ENCODE assay signal across 20 cellular contexts in genomic region chr14:56334458-56334857, GRCh38.
A peak's percentile ranks its signal among the peaks of the same experiment; 100 is the strongest.
DNase-seq lines count a peak whose midpoint lies in the region; ATAC-seq, FAIRE-seq and TF ChIP-seq lines count a peak whose summit lies in the region.
"Had no signal": no experiment of that assay in that cellular context is flagged by ENCODE, and none has a peak within 500 bp of the region (broad histone marks: within the 10 kb centered on the region; RNA-seq: fewer than 3 reads in every experiment).

No MANE protein-coding gene starts in this region.

- H4K20me1 ChIP-seq in mammary epithelial cell (ENCODE audit: insufficient read depth, low read length) = no peaks in the 10 kb centered on the region
- H4K20me1 ChIP-seq in K562 (replicated peaks; ENCODE audit: control insufficient read depth, insufficient read depth, low read length) = no peaks in the 10 kb centered on the region

- FAIRE-seq in K562 (lab: Jason Lieb, UNC) (no peak), GM12892 (lab: Jason Lieb, UNC) (no peak)
- FAIRE-seq: frontal cortex had no signal

- H3K9me3 ChIP-seq in mammary epithelial cell (replicated peaks; ENCODE audit: insufficient read depth, low read length) (no peaks in the 10 kb centered on the region), K562 (replicated peaks; ENCODE audit: control insufficient read depth, insufficient read depth, low read depth, low read length) (no peaks in the 10 kb centered on the region), transverse colon (no peaks in the 10 kb centered on the region), left lung (no peaks in the 10 kb centered on the region)

- TF ChIP-seq CTCF in MCF 10A (IDR thresholded peaks at IDR 0.05; ENCODE audit: unreplicated experiment) = no peak
- no peak for TF ChIP-seq CTCF in mammary epithelial cell (conservative IDR thresholded peaks at IDR 0.05 in 1 of 2, IDR thresholded peaks at IDR 0.05 in 1 of 2; ENCODE audit: extremely low read depth in 1 of 2, insufficient read depth in 1 of 2, low read depth in 1 of 2, low read length in 2 of 2)
- TF ChIP-seq CTCF in K562 (IDR thresholded peaks at IDR 0.05 in 2 of 3, conservative IDR thresholded peaks at IDR 0.05 in 1 of 3; ENCODE audit: insufficient read depth in 2 of 3, low read depth in 1 of 3, low read length in 3 of 3) = no peak
- peak; percentile 9 for TF ChIP-seq CTCF in fibroblast of the aortic adventitia (IDR thresholded peaks at IDR 0.05; ENCODE audit: insufficient read depth, low read length)
- TF ChIP-seq CTCF in transverse colon (IDR thresholded peaks at IDR 0.05) = no peak
- no peak for TF ChIP-seq CTCF in left lung (IDR thresholded peaks at IDR 0.05)

- H2AFZ ChIP-seq in mammary epithelial cell (ENCODE audit: low read depth, low read length) (no peak overlapping the region), K562 (ENCODE audit: low read depth, low read length) (0 out of 2 replicates have a peak overlapping the region, but pooled peaks have one; percentile 9)

- CTCF ChIA-PET in MCF 10A (lab: Yijun Ruan, JAX) (no interaction called here), mammary epithelial cell (lab: Charles Lee; ENCODE audit: low non-redundant PET) (no interaction called here), K562 (lab: Yijun Ruan, JAX; ENCODE audit: low intra/inter-chr PET ratio) (no interaction called here)

- H3K79me2 ChIP-seq in mammary epithelial cell (ENCODE audit: insufficient read depth, low read length) (no peaks in the 10 kb centered on the region), K562 (ENCODE audit: control insufficient read depth, insufficient read depth, low read length) (no peaks in the 10 kb centered on the region)

- no peaks in the 10 kb centered on the region for H3K36me3 ChIP-seq in mammary epithelial cell (ENCODE audit: insufficient read depth, low read length)
- no peaks in the 10 kb centered on the region for H3K36me3 ChIP-seq in K562 (ENCODE audit: control insufficient read depth, insufficient read depth, low read length)
- no peaks in the 10 kb centered on the region for H3K36me3 ChIP-seq in transverse colon
- H3K36me3 ChIP-seq in left lung = no peaks in the 10 kb centered on the region

- no peaks in the 10 kb centered on the region for H3K27me3 Mint-ChIP-seq in MCF 10A (ENCODE audit: insufficient read depth, unreplicated experiment)

- intact Hi-C loops in MCF 10A (cut with micrococcal nuclease) = no loop called here
- intact Hi-C loops in mammary epithelial cell (cut with micrococcal nuclease) = no loop called here
- intact Hi-C loops in K562 (cut with micrococcal nuclease) = loop anchor here (10.0 kb wide), 1 partner anchor 120 kb away; no protein-coding TSS in a partner anchor
- intact Hi-C loops in transverse colon (cut with DNase I; ENCODE audit: low total_unique reads) = no loop called here
- intact Hi-C loops in left lung (cut with DNase I) = no loop called here

- H3K9me1 ChIP-seq in K562 (ENCODE audit: control insufficient read depth, insufficient read depth, low read length) = no peaks in the 10 kb centered on the region

- no peak overlapping the region for H3K4me3 Mint-ChIP-seq in MCF 10A (ENCODE audit: unreplicated experiment)
- H3K4me3 Mint-ChIP-seq: endodermal cell; mesothelial cell of epicardium; natural killer cell treated with Interleukin-12 subunit alpha and Interleukin-12 subunit beta and Interleukin-15 and Interleukin-18, amount 100 ng/mL, for 72 hours had no signal

- TF ChIP-seq POLR2A in K562 (conservative IDR thresholded peaks at IDR 0.05) (no peak), transverse colon (IDR thresholded peaks at IDR 0.05) (no peak), GM12892 (IDR thresholded peaks at IDR 0.05; ENCODE audit: low read depth, low read length) (no peak)

- no peak for TF ChIP-seq RAD21 in K562 (CRISPR knock-in tag; conservative IDR thresholded peaks at IDR 0.05 in 1 of 2, IDR thresholded peaks at IDR 0.05 in 1 of 2)

- H3K27ac ChIP-seq in mammary epithelial cell (ENCODE audit: insufficient read depth, low read depth, low read length) (no peak overlapping the region), K562 (ENCODE audit: extremely low read depth, low read depth, low read length) (no peak overlapping the region), transverse colon (peak overlapping the region in 3 of 4 donors; percentile 14 to 52 (median 39)), left lung (peak overlapping the region in 1 of 2 donors; percentile 64)
- H3K27ac ChIP-seq: VCaP had no signal

- H3K4me2 ChIP-seq in mammary epithelial cell (ENCODE audit: insufficient read depth, low read depth, low read length) (no peak overlapping the region), K562 (ENCODE audit: insufficient read depth, low read length) (no peak overlapping the region)

- H3K9me3 Mint-ChIP-seq in MCF 10A (ENCODE audit: unreplicated experiment) = no peaks in the 10 kb centered on the region
- H3K9me3 Mint-ChIP-seq: endodermal cell; IgD-negative memory B cell; mesothelial cell of epicardium; natural killer cell treated with Interleukin-12 subunit alpha and Interleukin-12 subunit beta and Interleukin-15 and Interleukin-18, amount 100 ng/mL, for 72 hours had no signal

- H3K9ac ChIP-seq in mammary epithelial cell (ENCODE audit: insufficient read depth, low read length) (no peak overlapping the region), K562 (ENCODE audit: insufficient read depth in 1 of 2, low read depth in 2 of 2, low read length in 2 of 2) (no peak overlapping the region)

- in situ Hi-C loops in mammary epithelial cell (cut with MboI; ENCODE audit: low sequenced_read_pairs in 2 of 2) (no loop called here), K562 (cut with MboI) (no loop called here), transverse colon (cut with MboI; ENCODE audit: low pct_ligation_motif_present in 1 of 4, low pct_unique_long_range_greater_than_20kb in 1 of 4, low sequenced_read_pairs in 3 of 4) (loop anchor here in 3 of 4 donors (25.0 kb wide), 3 partner anchors 222 to 622 kb away; partner anchors contain the start of gene PELI2 (in 1 of the 3))

- no peak for ATAC-seq in K562
- no peak for ATAC-seq in left lung
- ATAC-seq: natural killer cell treated with Interleukin-12 subunit alpha and Interleukin-12 subunit beta and Interleukin-15 and Interleukin-18, amount 100 ng/mL, for 72 hours had no signal

- H3K4me1 Mint-ChIP-seq in MCF 10A (ENCODE audit: insufficient read depth, unreplicated experiment) = peaks cover 10% of the 10 kb centered on the region
- H3K4me1 Mint-ChIP-seq: IgD-negative memory B cell, mesothelial cell of epicardium had no signal

- DNase-seq in MCF 10A (ENCODE audit: unreplicated experiment) (no peak), mammary epithelial cell (no peak), K562 (ENCODE audit: extremely low read depth in 1 of 4, low spot score in 3 of 4) (no peak), fibroblast of the aortic adventitia (ENCODE audit: low read depth) (peak; percentile 34), transverse colon (no peak), GM12892 (ENCODE audit: insufficient read length) (no peak), RPMI8226 (no peak), left lung (no peak)
- DNase-seq: 8988T; amygdala; Calu3; endodermal cell; NCI-H510A; stimulated activated CD4-positive, alpha-beta T cell treated with anti-CD3 and anti-CD28 coated beads, Interleukin-4, amount 100 ng/mL, for 4 hours; T-helper 1 cell had no signal

- H3K4me3 ChIP-seq in mammary epithelial cell (replicated peaks in 1 of 3; ENCODE audit: insufficient read depth in 1 of 3, low read depth in 2 of 3, low read length in 3 of 3) (no peak overlapping the region), K562 (no peak overlapping the region), fibroblast of the aortic adventitia (ENCODE audit: low read depth, low read length) (no peak overlapping the region), transverse colon (no peak overlapping the region), left lung (no peak overlapping the region)

- dilution Hi-C loops in mammary epithelial cell (cut with HindIII; ENCODE audit: low sequenced_read_pairs) = no loop called here

- H3K27ac Mint-ChIP-seq in MCF 10A (ENCODE audit: low read depth, unreplicated experiment) = peak overlapping the region; percentile 85
- H3K27ac Mint-ChIP-seq: endodermal cell; IgD-negative memory B cell; mesothelial cell of epicardium; natural killer cell treated with Interleukin-12 subunit alpha and Interleukin-12 subunit beta and Interleukin-15 and Interleukin-18, amount 100 ng/mL, for 72 hours had no signal

- no peaks in the 10 kb centered on the region for H3K27me3 ChIP-seq in mammary epithelial cell (ENCODE audit: insufficient read depth, low read length)
- no peaks in the 10 kb centered on the region for H3K27me3 ChIP-seq in K562 (ENCODE audit: control insufficient read depth in 2 of 2, insufficient read depth in 2 of 2, low read length in 2 of 2)
- H3K27me3 ChIP-seq in transverse colon = no peaks in the 10 kb centered on the region
- no peaks in the 10 kb centered on the region for H3K27me3 ChIP-seq in left lung

- 92% methylated on average over 1 of the region's 1 CpG for WGBS in mammary epithelial cell (ENCODE audit: low coverage, missing lambda C conversion rate)
- WGBS in K562 (ENCODE audit: insufficient coverage, low coverage, missing lambda C conversion rate) = 20% methylated on average over 1 of the region's 1 CpG
- WGBS in transverse colon (ENCODE audit: low coverage in 1 of 2), 2 donors = 67 to 75% methylated on average over 1 of the region's 1 CpG

- TF ChIP-seq EP300 in K562 (IDR thresholded peaks at IDR 0.05; ENCODE audit: low read length) (no peak), transverse colon (IDR thresholded peaks at IDR 0.05; ENCODE audit: low read depth) (no peak)

- H3K36me3 Mint-ChIP-seq in MCF 10A (ENCODE audit: insufficient read depth, unreplicated experiment) = no peaks in the 10 kb centered on the region
- H3K36me3 Mint-ChIP-seq: IgD-negative memory B cell; mesothelial cell of epicardium; natural killer cell treated with Interleukin-12 subunit alpha and Interleukin-12 subunit beta and Interleukin-15 and Interleukin-18, amount 100 ng/mL, for 72 hours had no signal

- BruUV-seq in MCF 10A (replicated peaks; lab: Mats Ljungman, UMichigan) (no TSS peak), mammary epithelial cell (replicated peaks; lab: Mats Ljungman, UMichigan) (no TSS peak), K562 (replicated peaks; lab: Mats Ljungman, UMichigan) (no TSS peak)

- POLR2A ChIA-PET in MCF 10A (lab: Yijun Ruan, JAX) = interaction anchor here (0.7 to 0.8 kb wide), 2 partner anchors 16 to 527 kb away, joined by 3 read pairs; no protein-coding TSS in a partner anchor
- POLR2A ChIA-PET in K562 (lab: Yijun Ruan, JAX) = no interaction called here

- H3K4me1 ChIP-seq in mammary epithelial cell (ENCODE audit: insufficient read depth, low read length) (peaks cover 5% of the 10 kb centered on the region), K562 (replicated peaks in 1 of 2; ENCODE audit: control insufficient read depth in 2 of 2, insufficient read depth in 2 of 2, low read length in 2 of 2) (peaks cover 0 to 7% of the 10 kb centered on the region in 2 experiments; a peak in 3 of 5 replicates), transverse colon (peaks cover 0 to 14% (median 0%) of the 10 kb centered on the region in 4 donors), left lung (peaks cover 9 to 21% of the 10 kb centered on the region in 2 donors)

TF ChIP-seq in K562, 482 proteins besides CTCF, POLR2A, EP300 and RAD21:
- TF ChIP-seq WHSC1 (IDR thresholded peaks at IDR 0.05; ENCODE audit: low read length) = no peak

Comparison
In these comparisons a context has a peak if more than half of its experiments do, and no peak if none do; other contexts are left out.
1. H3K27ac ChIP-seq: peak in transverse colon (3 of 4); none in mammary epithelial cell (single experiment) and K562 (single experiment).
2. in situ Hi-C loops: an anchor here in transverse colon (25.0 kb wide); none called in mammary epithelial cell and K562.